ENCODE assay signal across 15 cellular contexts in genomic region chr2:45790157-45790723, GRCh38.
"Had no signal": no experiment of that assay in that cellular context is flagged by ENCODE, and none has a peak within 500 bp of the region (broad histone marks: within the 10 kb centered on the region; RNA-seq: fewer than 3 reads in every experiment).

No MANE protein-coding gene starts in this region.

- H3K27ac ChIP-seq: neural progenitor cell, ovary, transverse colon had no signal

- H3K9me3 ChIP-seq: ovary, transverse colon had no signal

- H3K4me1 ChIP-seq: neural progenitor cell had no signal

- H3K4me3 ChIP-seq: neural progenitor cell, ovary, skin epidermis, transverse colon had no signal

- H3K27me3 ChIP-seq: neural progenitor cell, ovary, transverse colon had no signal

- ATAC-seq: activated CD8-positive, alpha-beta memory T cell treated with anti-CD3 and anti-CD28 coated beads, Interleukin-2, amount 10 ng/mL, durations not matched to agents 7 days and 5 days; SK-N-SH treated with all-trans-retinoic acid at 6 μM for 48 hours had no signal

- H3K36me3 ChIP-seq: neural progenitor cell, ovary, transverse colon had no signal

- DNase-seq: activated CD4-positive, alpha-beta T cell treated with anti-CD3 and anti-CD28 coated beads, Interleukin-2, amount 50 U/mL, for 4 hours; activated CD4-positive, CD25-positive, alpha-beta regulatory T cell treated with anti-CD3 and anti-CD28 coated beads, Interleukin-2, amount 50 U/mL, for 72 hours; activated CD8-positive, alpha-beta memory T cell treated with anti-CD3 and anti-CD28 coated beads, Interleukin-2, amount 10 ng/mL, durations not matched to agents 7 days and 5 days; activated naive CD4-positive, alpha-beta T cell treated with anti-CD3 and anti-CD28 coated beads, Interleukin-2, amount 50 U/mL, for 16 hours; activated T-cell treated with anti-CD3 and anti-CD28 coated beads, Interleukin-2, amount 50 U/mL, for 24 hours; foreskin melanocyte; midbrain; ovary; stimulated activated CD4-positive, alpha-beta T cell treated with anti-CD3 and anti-CD28 coated beads, Interleukin-15, amount 100 ng/mL, for 24 hours; stimulated activated CD4-positive, alpha-beta T cell treated with anti-CD3 and anti-CD28 coated beads, Interleukin-4, amount 100 ng/mL, for 1 hour; stimulated activated naive B cell treated with anti-CD40 and anti-IgM and Interleukin-4, amounts not matched to agents 10 μg/mL and 1 μg/mL and 100 μg/mL, for 72 hours; transverse colon had no signal
